Comparison of ENCODE assay signal across 1 cellular context in genomic region chr15:96073908-96074307, GRCh38.
TF ChIP-seq lines count a peak whose summit lies in the region.

No MANE protein-coding gene starts in this region.

TF ChIP-seq in K562, 482 proteins besides CTCF, POLR2A, EP300 and RAD21 (continued from another document):
- TF ChIP-seq MNT (conservative IDR thresholded peaks at IDR 0.05), result no peak
- no peak for TF ChIP-seq MYBL2 (IDR thresholded peaks at IDR 0.05; ENCODE audit: low read depth)
- no peak for TF ChIP-seq MYBL2 (CRISPR knock-in tag; IDR thresholded peaks at IDR 0.05; ENCODE audit: borderline replicate concordance)
TF ChIP-seq in K562: peak in this region for 3.
